8 cellular contexts compared by ENCODE assay signal in the genomic region with DNA sequence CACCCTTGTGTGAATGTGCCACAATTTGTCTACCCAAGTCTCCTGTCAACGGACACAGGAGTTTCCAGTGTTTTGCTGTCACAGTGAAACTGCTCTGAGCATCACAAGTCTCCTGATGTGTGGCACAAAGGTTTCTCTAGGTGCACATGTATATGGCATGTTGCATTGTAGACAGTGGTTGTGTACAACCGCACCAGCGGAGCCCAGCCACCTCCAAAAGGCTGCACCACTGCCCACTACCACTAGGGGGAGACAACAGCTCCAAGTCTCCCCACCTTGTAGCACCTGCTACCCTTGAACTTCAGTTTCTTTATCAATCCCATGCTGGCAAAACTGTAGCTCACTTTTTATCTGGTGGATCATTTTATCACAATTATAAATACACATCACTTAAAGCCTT.
DNase-seq lines count a peak whose midpoint lies in the region; ATAC-seq and TF ChIP-seq lines count a peak whose summit lies in the region.

No MANE protein-coding gene starts in this region.

- H3K27ac Mint-ChIP-seq in activated naive CD4-positive, alpha-beta T cell treated with anti-CD3 and anti-CD28 coated beads, Interleukin-2, amount 10 ng/mL, durations not matched to agents 7 days and 5 days = no peak overlapping the region

- H3K36me3 Mint-ChIP-seq in activated naive CD4-positive, alpha-beta T cell treated with anti-CD3 and anti-CD28 coated beads, Interleukin-2, amount 10 ng/mL, durations not matched to agents 7 days and 5 days = peaks cover 2% of the 10 kb centered on the region

- H3K27me3 ChIP-seq in spleen (replicated peaks in 1 of 7) (peaks cover 0 to 19% (median 0%) of the 10 kb centered on the region in 7 donors), uterus (no peaks in the 10 kb centered on the region)

- TF ChIP-seq POLR2A in spleen (IDR thresholded peaks at IDR 0.05) (no peak), uterus (IDR thresholded peaks at IDR 0.05) (no peak)

- WGBS in spleen, 5 donors = 69 to 95% (median 93%) methylated on average over 3 of the region's 3 CpGs

- H3K4me3 Mint-ChIP-seq in activated naive CD4-positive, alpha-beta T cell treated with anti-CD3 and anti-CD28 coated beads, Interleukin-2, amount 10 ng/mL, durations not matched to agents 7 days and 5 days = no peak overlapping the region

- peak; percentile 38 for DNase-seq in activated naive CD4-positive, alpha-beta T cell treated with anti-CD3 and anti-CD28 coated beads, Interleukin-2, amount 10 ng/mL, durations not matched to agents 7 days and 5 days
- no peak for DNase-seq in activated naive CD4-positive, alpha-beta T cell (lab: John Stamatoyannopoulos, UW)
- DNase-seq in cardiac fibroblast (ENCODE audit: low read depth in 2 of 2) = peak in 1 of 2 donors; percentile 70
- no peak for DNase-seq in spleen
- no peak for DNase-seq in uterus

- H3K36me3 ChIP-seq in spleen (no peaks in the 10 kb centered on the region), uterus (no peaks in the 10 kb centered on the region)

- H3K9me3 ChIP-seq in spleen (peaks cover 0 to 44% (median 33%) of the 10 kb centered on the region in 8 donors), uterus (peaks cover 0 to 7% of the 10 kb centered on the region in 2 donors)

- H3K4me3 ChIP-seq in cardiac fibroblast (replicated peaks in 1 of 2; ENCODE audit: low read depth in 2 of 2, low read length in 2 of 2) (no peak overlapping the region), spleen (no peak overlapping the region), uterus (no peak overlapping the region)

- ATAC-seq in GM21717 (IDR thresholded peaks at IDR 0.05; ENCODE audit: unreplicated experiment) (no peak), GM21360 (IDR thresholded peaks at IDR 0.05; ENCODE audit: unreplicated experiment) (no peak)

- peak; percentile 68 for TF ChIP-seq CTCF in LNCAP (IDR thresholded peaks at IDR 0.05)
- TF ChIP-seq CTCF in cardiac fibroblast (IDR thresholded peaks at IDR 0.05; ENCODE audit: low read depth, low read length) = peak; percentile 91
- TF ChIP-seq CTCF in spleen (IDR thresholded peaks at IDR 0.05 in 8 of 11, conservative IDR thresholded peaks at IDR 0.05 in 3 of 11) = peak in 7 of 11 experiments; percentile 17 to 89 (median 41)
- no peak for TF ChIP-seq CTCF in uterus (IDR thresholded peaks at IDR 0.05)

- CTCF ChIA-PET in activated naive CD4-positive, alpha-beta T cell treated with anti-CD3 and anti-CD28 coated beads, Interleukin-2, amount 10 ng/mL, durations not matched to agents 7 days and 5 days (lab: Charles Lee) = no interaction called here

- H3K27ac ChIP-seq in spleen (no peak overlapping the region), uterus (no peak overlapping the region)

- H3K4me1 ChIP-seq in spleen (peaks cover 0 to 16% (median 9%) of the 10 kb centered on the region in 6 donors), uterus (peaks cover 0 to 8% of the 10 kb centered on the region in 2 donors)

- H3K27me3 Mint-ChIP-seq in activated naive CD4-positive, alpha-beta T cell treated with anti-CD3 and anti-CD28 coated beads, Interleukin-2, amount 10 ng/mL, durations not matched to agents 7 days and 5 days = no peaks in the 10 kb centered on the region

- H3K4me1 Mint-ChIP-seq in activated naive CD4-positive, alpha-beta T cell treated with anti-CD3 and anti-CD28 coated beads, Interleukin-2, amount 10 ng/mL, durations not matched to agents 7 days and 5 days = no peaks in the 10 kb centered on the region

- peaks cover 9% of the 10 kb centered on the region for H3K9me3 Mint-ChIP-seq in activated naive CD4-positive, alpha-beta T cell treated with anti-CD3 and anti-CD28 coated beads, Interleukin-2, amount 10 ng/mL, durations not matched to agents 7 days and 5 days

- intact Hi-C loops in spleen (cut with DNase I; ENCODE audit: low total_unique reads) (no loop called here), uterus (cut with DNase I; ENCODE audit: low total_unique reads) (no loop called here)

Comparison
In these comparisons a context has a peak if more than half of its experiments do, and no peak if none do; other contexts are left out.
1. CTCF ChIP-seq: peak in LNCAP (single experiment), cardiac fibroblast (single experiment) and spleen (7 of 11); none in uterus (0 of 4).